ENCODE assay signal across 11 cellular contexts in genomic region chr14:95490727-95491451, GRCh38. TPM values are rescaled to one million over a fixed set of nuclear protein-coding genes. Genes with fewer than 3 reads are reported as not detected.
A peak's percentile ranks its signal among the peaks of the same experiment; 100 is the strongest.
DNase-seq lines count a peak whose midpoint lies in the region; ATAC-seq, FAIRE-seq and TF ChIP-seq lines count a peak whose summit lies in the region.
"Had no signal": no experiment of that assay in that cellular context is flagged by ENCODE, and none has a peak within 500 bp of the region (broad histone marks: within the 10 kb centered on the region; RNA-seq: fewer than 3 reads in every experiment).

No MANE protein-coding gene starts in this region.

- no peak overlapping the region for H3K9ac ChIP-seq in mammary epithelial cell (ENCODE audit: insufficient read depth, low read length)

- no TSS peak for BruUV-seq in mammary epithelial cell (replicated peaks; lab: Mats Ljungman, UMichigan)

- H3K4me1 ChIP-seq in mammary epithelial cell (ENCODE audit: insufficient read depth, low read length) = peaks cover 21% of the 10 kb centered on the region
- peaks cover 25% of the 10 kb centered on the region for H3K4me1 ChIP-seq in right cardiac atrium (ENCODE audit: control insufficient read depth, insufficient read depth, low read length)
- H3K4me1 ChIP-seq in prostate gland (replicated peaks) = peaks cover 5% of the 10 kb centered on the region

- no peaks in the 10 kb centered on the region for H4K20me1 ChIP-seq in mammary epithelial cell (ENCODE audit: insufficient read depth, low read length)

- in situ Hi-C loops in mammary epithelial cell (cut with MboI; ENCODE audit: low sequenced_read_pairs in 2 of 2) = no loop called here

- no peaks in the 10 kb centered on the region for H3K27me3 ChIP-seq in mammary epithelial cell (ENCODE audit: insufficient read depth, low read length)
- H3K27me3 ChIP-seq in right cardiac atrium (ENCODE audit: control insufficient read depth, insufficient read depth) = no peaks in the 10 kb centered on the region
- H3K27me3 ChIP-seq in prostate gland (replicated peaks; ENCODE audit: insufficient read depth) = no peaks in the 10 kb centered on the region

- ATAC-seq in right cardiac atrium (peak; percentile 76 to 89), HG02571 (IDR thresholded peaks at IDR 0.05; ENCODE audit: unreplicated experiment) (no peak)

- H3K27ac ChIP-seq in mammary epithelial cell (ENCODE audit: insufficient read depth, low read depth, low read length) (no peak overlapping the region), right cardiac atrium (ENCODE audit: low read length) (peak overlapping the region; percentile 16), substantia nigra (ENCODE audit: low read depth, low read length, poor library complexity, severe bottlenecking) (peak overlapping the region; percentile 76), prostate gland (no peak overlapping the region)

- H3K36me3 ChIP-seq in mammary epithelial cell (ENCODE audit: insufficient read depth, low read length) (no peaks in the 10 kb centered on the region), prostate gland (no peaks in the 10 kb centered on the region)

- H3K9me3 ChIP-seq in mammary epithelial cell (replicated peaks; ENCODE audit: insufficient read depth, low read length) = no peaks in the 10 kb centered on the region
- H3K9me3 ChIP-seq in right cardiac atrium (ENCODE audit: control insufficient read depth, low read length) = no peaks in the 10 kb centered on the region
- H3K9me3 ChIP-seq in prostate gland = no peaks in the 10 kb centered on the region

- DNase-seq in HTR-8/SVneo (ENCODE audit: insufficient read length, low spot score) = no peak
- peak; percentile 60 for DNase-seq in mammary epithelial cell
- peak; percentile 83 to 91 (median 84) for DNase-seq in right cardiac atrium
- DNase-seq in substantia nigra (lab: John Stamatoyannopoulos, UW) = peak in 3 of 49 donors; percentile 11 to 38 (median 20)
- DNase-seq in activated CD8-positive, alpha-beta memory T cell treated with anti-CD3 and anti-CD28 coated beads, Interleukin-2, amount 50 U/mL, for 4 hours = no peak
- DNase-seq in DMS153 (lab: John Stamatoyannopoulos, UW) = no peak
- DNase-seq in prostate gland (ENCODE audit: low spot score) = no peak
- DNase-seq: activated T-cell treated with anti-CD3 and anti-CD28 coated beads, Interleukin-2, amount 50 U/mL, for 1 hour; DND-41; NCI-H1930 had no signal

- TF ChIP-seq CTCF in mammary epithelial cell (conservative IDR thresholded peaks at IDR 0.05 in 1 of 2, IDR thresholded peaks at IDR 0.05 in 1 of 2; ENCODE audit: extremely low read depth in 1 of 2, insufficient read depth in 1 of 2, low read depth in 1 of 2, low read length in 2 of 2) (no peak), prostate gland (IDR thresholded peaks at IDR 0.05) (no peak)

- no peak overlapping the region for H2AFZ ChIP-seq in mammary epithelial cell (ENCODE audit: low read depth, low read length)

- no peak for TF ChIP-seq POLR2A in prostate gland (IDR thresholded peaks at IDR 0.05)

- WGBS in mammary epithelial cell (ENCODE audit: low coverage, missing lambda C conversion rate) = 46% methylated on average over 8 of the region's 10 CpGs
- 62% methylated on average over 10 of the region's 10 CpGs for WGBS in right cardiac atrium
- WGBS in prostate gland = 65% methylated on average over 10 of the region's 10 CpGs

- H3K4me3 ChIP-seq in mammary epithelial cell (replicated peaks in 1 of 3; ENCODE audit: insufficient read depth in 1 of 3, low read depth in 2 of 3, low read length in 3 of 3) (no peak overlapping the region), right cardiac atrium (ENCODE audit: low read length) (no peak overlapping the region), prostate gland (no peak overlapping the region)

- CTCF ChIA-PET in mammary epithelial cell (lab: Charles Lee; ENCODE audit: low non-redundant PET) = no interaction called here

- peak; percentile 49 for FAIRE-seq in HTR-8/SVneo (lab: Jason Lieb, UNC)

- no peaks in the 10 kb centered on the region for H3K79me2 ChIP-seq in mammary epithelial cell (ENCODE audit: insufficient read depth, low read length)

- intact Hi-C loops in mammary epithelial cell (cut with micrococcal nuclease) (no loop called here), right cardiac atrium (cut with DNase I) (no loop called here), prostate gland (cut with DNase I) (no loop called here)

- peak overlapping the region; percentile 5 for H3K4me2 ChIP-seq in mammary epithelial cell (ENCODE audit: insufficient read depth, low read depth, low read length)

- dilution Hi-C loops in mammary epithelial cell (cut with HindIII; ENCODE audit: low sequenced_read_pairs) = no loop called here

RNA-seq across cellular contexts. Expression of gene SYNE3, which starts 25.6 kb away (rescaled TPM):
- 10 to 100 TPM in 1 of 2 donors, 1 to 10 TPM in 1; 3.5 to 13.0 TPM for total RNA-seq in mammary epithelial cell
- polyA plus RNA-seq in mammary epithelial cell = 2.4 TPM
- polyA minus RNA-seq in mammary epithelial cell = 13.3 TPM
- 10 to 100 TPM; 12.1 to 18.0 (median 14.8) TPM for total RNA-seq in right cardiac atrium
- 5.2 TPM for polyA plus RNA-seq in right cardiac atrium
- 10 to 100 TPM in 1 of 2 donors, 1 to 10 TPM in 1; 3.4 to 29.5 TPM for total RNA-seq in prostate gland

RNA-seq across cellular contexts. Expression of gene GLRX5, which starts 44.0 kb away (rescaled TPM):
- total RNA-seq in mammary epithelial cell = 10 to 100 TPM; 21.2 to 34.6 TPM
- polyA plus RNA-seq in mammary epithelial cell = 30.5 TPM
- 17.2 TPM for polyA minus RNA-seq in mammary epithelial cell
- 10 to 100 TPM; 78.1 to 82.4 (median 78.7) TPM for total RNA-seq in right cardiac atrium
- 111 TPM for polyA plus RNA-seq in right cardiac atrium
- total RNA-seq in prostate gland = 10 to 100 TPM; 56.2 to 93.0 TPM

Comparison
In these comparisons a context has a peak if more than half of its experiments do, and no peak if none do; other contexts are left out.
1. DNase-seq: peak in mammary epithelial cell (single experiment) and right cardiac atrium (3 of 3); none in HTR-8/SVneo (single experiment), activated CD8-positive, alpha-beta memory T cell treated with anti-CD3 and anti-CD28 coated beads, Interleukin-2, amount 50 U/mL, for 4 hours (single experiment), DMS153 (single experiment) and prostate gland (single experiment).
2. H3K27ac ChIP-seq: peak in right cardiac atrium (single experiment) and substantia nigra (single experiment); none in mammary epithelial cell (single experiment) and prostate gland (0 of 2).